Comparison of ENCODE assay signal across 18 cellular contexts in the genomic region with DNA sequence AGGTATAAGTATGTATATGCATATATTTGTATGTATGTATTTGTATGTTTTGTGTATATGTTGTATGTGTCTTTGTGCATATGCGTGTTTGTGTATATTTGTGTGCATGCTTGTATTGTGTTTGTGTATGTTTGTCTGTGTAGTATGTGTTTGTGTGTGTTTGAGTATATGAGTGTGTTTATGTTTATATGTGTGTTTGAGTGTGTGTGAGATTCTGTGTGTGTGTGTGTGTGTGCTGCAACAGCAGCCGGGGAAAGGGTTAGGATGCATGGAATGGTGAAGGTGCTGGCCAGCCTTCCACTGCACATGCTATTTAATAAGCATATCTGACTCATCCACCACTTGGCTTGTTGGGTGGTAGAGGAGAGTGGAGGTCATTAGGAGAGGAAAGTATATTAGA. TPM values are rescaled to one million over a fixed set of nuclear protein-coding genes. Genes with fewer than 3 reads are reported as not detected.
DNase-seq lines count a peak whose midpoint lies in the region; ATAC-seq, FAIRE-seq and TF ChIP-seq lines count a peak whose summit lies in the region.
"Had no signal": no experiment of that assay in that cellular context is flagged by ENCODE, and none has a peak within 500 bp of the region (broad histone marks: within the 10 kb centered on the region; RNA-seq: fewer than 3 reads in every experiment).

No MANE protein-coding gene starts in this region.

- H3K4me1 Mint-ChIP-seq in astrocyte (ENCODE audit: low read depth, unreplicated experiment): peaks cover 26% of the 10 kb centered on the region

- no peak overlapping the region for H3K4me2 ChIP-seq in GM23248 (ENCODE audit: unreplicated experiment)
- no peak overlapping the region for H3K4me2 ChIP-seq in astrocyte (ENCODE audit: low read length)
- H3K4me2 ChIP-seq: BLaER1 had no signal

- no peaks in the 10 kb centered on the region for H3K36me3 Mint-ChIP-seq in astrocyte (ENCODE audit: low read depth, unreplicated experiment)

- no peak overlapping the region for H3K4me3 ChIP-seq in AG10803 (ENCODE audit: low read length)
- H3K4me3 ChIP-seq in GM23248: no peak overlapping the region
- H3K4me3 ChIP-seq in astrocyte (ENCODE audit: insufficient read depth, low read depth, low read length): no peak overlapping the region
- H3K4me3 ChIP-seq: BLaER1 had no signal

- ATAC-seq in HG02678 (IDR thresholded peaks at IDR 0.05; ENCODE audit: unreplicated experiment) (no peak), HG03520 (IDR thresholded peaks at IDR 0.05; ENCODE audit: unreplicated experiment) (no peak)
- ATAC-seq: activated CD4-positive, alpha-beta T cell treated with anti-CD3 and anti-CD28 coated beads for 36 hours had no signal

- no peaks in the 10 kb centered on the region for H3K9me3 ChIP-seq in GM23248 (ENCODE audit: low read depth)
- no peaks in the 10 kb centered on the region for H3K9me3 ChIP-seq in astrocyte (ENCODE audit: insufficient read depth, low read depth, low read length)

- in situ Hi-C loops in GM23248 (cut with MboI): loop anchor here (10.0 kb wide), 1 partner anchor 490 kb away; the partner anchor contains the start of gene RHOU

- H3K27ac Mint-ChIP-seq in astrocyte (ENCODE audit: unreplicated experiment): no peak overlapping the region
- H3K27ac Mint-ChIP-seq: activated CD4-positive, alpha-beta T cell treated with anti-CD3 and anti-CD28 coated beads for 36 hours had no signal

- H3K36me3 ChIP-seq in GM23248 (ENCODE audit: low read depth) (no peaks in the 10 kb centered on the region), astrocyte (ENCODE audit: insufficient read depth, low read length) (no peaks in the 10 kb centered on the region)
- H3K36me3 ChIP-seq: BLaER1 had no signal

- H3K9me2 ChIP-seq in GM23248 (ENCODE audit: insufficient read depth): 0 out of 2 replicates have a peak, but pooled peaks cover 3% of the 10 kb centered on the region

- TF ChIP-seq CTCF in AG10803 (conservative IDR thresholded peaks at IDR 0.05; ENCODE audit: low read length) (no peak), astrocyte (IDR thresholded peaks at IDR 0.05; ENCODE audit: insufficient read depth, low read depth, low read length) (no peak)

- H3K27me3 ChIP-seq in GM23248 (replicated peaks; ENCODE audit: insufficient read depth) (peaks cover 11% of the 10 kb centered on the region), astrocyte (ENCODE audit: insufficient read depth, low read length) (peaks cover 10% of the 10 kb centered on the region)

- H3K9ac ChIP-seq in GM23248 (no peak overlapping the region), astrocyte (ENCODE audit: low read length) (no peak overlapping the region)
- H3K9ac ChIP-seq: BLaER1 had no signal

- H3K4me1 ChIP-seq in GM23248 (ENCODE audit: insufficient read depth): peaks cover 2% of the 10 kb centered on the region; the same call in 1 of the 2 replicates
- H3K4me1 ChIP-seq in astrocyte (ENCODE audit: insufficient read depth, low read length): peaks cover 4% of the 10 kb centered on the region
- H3K4me1 ChIP-seq: BLaER1 had no signal

- no peaks in the 10 kb centered on the region for H3K9me3 Mint-ChIP-seq in astrocyte (ENCODE audit: unreplicated experiment)

- DNase-seq in AG10803 (ENCODE audit: low read depth) (peak; percentile 48), GM23248 (peak; percentile 67), astrocyte (ENCODE audit: low read depth) (peak; percentile 42), kidney glomerular epithelial cell (lab: John Stamatoyannopoulos, UW) (peak; percentile 23), RPMI8226 (no peak), 8988T (no peak)
- DNase-seq: activated CD4-positive, alpha-beta T cell treated with anti-CD3 and anti-CD28 coated beads for 36 hours; activated CD8-positive, alpha-beta memory T cell treated with anti-CD3 and anti-CD28 coated beads, Interleukin-2, amount 50 U/mL, for 4 hours; activated naive CD4-positive, alpha-beta T cell; DMS79; KBM-7; kidney; NCI-H1105; NCI-H345; SIG-M5 had no signal

- H3K27ac ChIP-seq in GM23248 (no peak overlapping the region), astrocyte (ENCODE audit: low read depth, low read length) (no peak overlapping the region)
- H3K27ac ChIP-seq: BLaER1 had no signal

- H3K79me2 ChIP-seq in GM23248 (ENCODE audit: insufficient read depth) (no peaks in the 10 kb centered on the region), astrocyte (ENCODE audit: insufficient read depth, low read length) (no peaks in the 10 kb centered on the region)

- peaks cover 9% of the 10 kb centered on the region for H3K27me3 Mint-ChIP-seq in astrocyte (ENCODE audit: low read depth, unreplicated experiment)
- H3K27me3 Mint-ChIP-seq: activated CD4-positive, alpha-beta T cell treated with anti-CD3 and anti-CD28 coated beads for 36 hours had no signal

- no peak overlapping the region for H3K4me3 Mint-ChIP-seq in astrocyte (ENCODE audit: unreplicated experiment)
- H3K4me3 Mint-ChIP-seq: activated CD4-positive, alpha-beta T cell treated with anti-CD3 and anti-CD28 coated beads for 36 hours had no signal

- no peak for FAIRE-seq in astrocyte (lab: Jason Lieb, UNC)
- FAIRE-seq: kidney had no signal

- H2AFZ ChIP-seq in GM23248: no peak overlapping the region
- H2AFZ ChIP-seq in astrocyte (ENCODE audit: low read depth, low read length): no peak overlapping the region

- no peaks in the 10 kb centered on the region for H3F3A ChIP-seq in GM23248 (ENCODE audit: insufficient read depth)

- 11 to 31% methylated on average over 2 of the region's 2 CpGs for WGBS in GM23248 (ENCODE audit: low coverage in 1 of 2, low lambda C conversion rate in 2 of 2, missing lambda C conversion rate in 2 of 2), 2 experiments

- H4K20me1 ChIP-seq in GM23248 (ENCODE audit: insufficient read depth) (no peaks in the 10 kb centered on the region), astrocyte (ENCODE audit: insufficient read depth, low read length) (no peaks in the 10 kb centered on the region)
- H4K20me1 ChIP-seq: BLaER1 had no signal

RNA-seq across cellular contexts. Expression of gene RAB4A, which starts 46.6 kb away (rescaled TPM):
- 36.7 and 43.4 TPM in 2 replicates for total RNA-seq in GM23248 (2014; rRNA removed; shearing (Covaris generic))
- polyA plus RNA-seq in GM23248 (2016; fragmentation: Nextera tagmentation; extraction: Ambion mirVana): 47.2 and 52.9 TPM in 2 replicates
- total RNA-seq in astrocyte: 55.0 and 58.6 TPM in 2 replicates

Comparison
In these comparisons a context has a peak if more than half of its experiments do, and no peak if none do; other contexts are left out.
1. DNase-seq: peak in AG10803 (single experiment), GM23248 (single experiment), astrocyte (single experiment) and kidney glomerular epithelial cell (single experiment); none in RPMI8226 (single experiment) and 8988T (single experiment).